Comparison of ENCODE assay signal across 9 cellular contexts in the genomic region with DNA sequence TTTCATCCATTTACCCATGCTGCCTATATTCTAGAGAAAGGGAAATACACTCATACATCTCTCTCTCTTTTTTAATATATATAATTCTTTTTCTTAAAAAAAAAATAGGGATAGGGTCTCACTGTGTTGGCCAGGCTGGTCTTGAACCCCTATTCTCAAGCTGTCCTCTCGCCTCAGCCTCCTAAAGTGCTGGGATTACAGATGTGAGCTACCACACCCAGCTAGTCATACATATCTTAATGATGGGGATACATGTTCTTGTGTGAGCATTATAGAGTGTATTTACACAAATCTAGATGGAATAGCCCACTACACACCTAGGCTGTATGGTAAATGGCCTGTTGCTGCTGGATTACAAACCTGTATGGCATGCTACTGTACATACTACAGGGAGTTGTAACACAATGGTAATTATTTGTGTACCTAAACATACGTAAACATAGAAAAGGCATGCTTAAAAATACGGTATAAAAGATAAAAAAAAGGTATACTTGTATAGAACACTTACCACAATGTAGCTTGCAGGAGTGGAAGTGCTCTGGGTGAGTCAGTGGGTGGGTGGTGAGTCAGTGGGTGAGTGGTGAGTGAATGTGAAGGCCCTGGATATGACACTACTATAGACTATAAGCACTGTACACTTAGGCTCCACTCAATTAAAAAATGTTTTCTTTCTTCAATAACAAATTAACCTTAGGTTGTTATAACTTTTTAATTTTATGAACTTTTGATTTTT.
DNase-seq lines count a peak whose midpoint lies in the region; ATAC-seq and TF ChIP-seq lines count a peak whose summit lies in the region.
"Had no signal": no experiment of that assay in that cellular context is flagged by ENCODE, and none has a peak within 500 bp of the region (broad histone marks: within the 10 kb centered on the region; RNA-seq: fewer than 3 reads in every experiment).

No MANE protein-coding gene starts in this region.

- intact Hi-C loops in ascending aorta (cut with DNase I) (no loop called here), left ventricle myocardium inferior (cut with micrococcal nuclease) (loop anchor here (10.0 kb wide), 1 partner anchor 431 kb away; no protein-coding TSS in a partner anchor)

- no peaks in the 10 kb centered on the region for H3K36me3 ChIP-seq in ascending aorta
- peaks cover 4% of the 10 kb centered on the region for H3K36me3 ChIP-seq in left ventricle myocardium inferior
- H3K36me3 ChIP-seq: vagina had no signal

- no peaks in the 10 kb centered on the region for H3K9me3 ChIP-seq in ascending aorta
- H3K9me3 ChIP-seq in left ventricle myocardium inferior (replicated peaks), result no peaks in the 10 kb centered on the region
- H3K9me3 ChIP-seq: vagina had no signal

- no peaks in the 10 kb centered on the region for H3K27me3 Mint-ChIP-seq in activated CD8-positive, alpha-beta memory T cell treated with anti-CD3 and anti-CD28 coated beads, Interleukin-2, amount 10 ng/mL, durations not matched to agents 7 days and 5 days
- no peaks in the 10 kb centered on the region for H3K27me3 Mint-ChIP-seq in progenitor cell of endocrine pancreas

- no peak overlapping the region for H3K27ac ChIP-seq in ascending aorta
- H3K27ac ChIP-seq in left ventricle myocardium inferior (replicated peaks), result no peak overlapping the region
- H3K27ac ChIP-seq: vagina had no signal

- DNase-seq in HT1080 (ENCODE audit: low read depth) (peak; percentile 94), fibroblast of villous mesenchyme (ENCODE audit: low read depth) (peak; percentile 13), progenitor cell of endocrine pancreas (ENCODE audit: low spot score, unreplicated experiment) (no peak), ascending aorta (ENCODE audit: low spot score in 2 of 2) (no peak), left ventricle myocardium inferior (no peak)
- DNase-seq in activated CD8-positive, alpha-beta memory T cell treated with anti-CD3 and anti-CD28 coated beads, Interleukin-2, amount 10 ng/mL, durations not matched to agents 7 days and 5 days, result peak; percentile 53
- DNase-seq in stimulated activated CD8-positive, alpha-beta memory T cell treated with anti-CD3 and anti-CD28 coated beads, Interleukin-2, amount 100 ng/mL, for 1 hour (ENCODE audit: low read depth in 2 of 2), result peak; percentile 12 to 14

- TF ChIP-seq CTCF in fibroblast of villous mesenchyme (IDR thresholded peaks at IDR 0.05; ENCODE audit: insufficient read depth, low read depth, low read length) (no peak), progenitor cell of endocrine pancreas (IDR thresholded peaks at IDR 0.05; ENCODE audit: unreplicated experiment) (no peak), ascending aorta (IDR thresholded peaks at IDR 0.05) (no peak), left ventricle myocardium inferior (IDR thresholded peaks at IDR 0.05; ENCODE audit: borderline replicate concordance) (no peak)

- ATAC-seq in activated CD8-positive, alpha-beta memory T cell treated with anti-CD3 and anti-CD28 coated beads, Interleukin-2, amount 10 ng/mL, durations not matched to agents 7 days and 5 days, result peak; percentile 76
- ATAC-seq in HG03457 (IDR thresholded peaks at IDR 0.05; ENCODE audit: unreplicated experiment), result no peak

- no peaks in the 10 kb centered on the region for H3K9me3 Mint-ChIP-seq in activated CD8-positive, alpha-beta memory T cell treated with anti-CD3 and anti-CD28 coated beads, Interleukin-2, amount 10 ng/mL, durations not matched to agents 7 days and 5 days (ENCODE audit: low read depth)
- H3K9me3 Mint-ChIP-seq in progenitor cell of endocrine pancreas (ENCODE audit: low read depth), result no peaks in the 10 kb centered on the region

- no peaks in the 10 kb centered on the region for H3K36me3 Mint-ChIP-seq in activated CD8-positive, alpha-beta memory T cell treated with anti-CD3 and anti-CD28 coated beads, Interleukin-2, amount 10 ng/mL, durations not matched to agents 7 days and 5 days
- H3K36me3 Mint-ChIP-seq in progenitor cell of endocrine pancreas (ENCODE audit: insufficient read depth), result no peaks in the 10 kb centered on the region

- H3K4me1 ChIP-seq in ascending aorta (no peaks in the 10 kb centered on the region), left ventricle myocardium inferior (peaks cover 25% of the 10 kb centered on the region)
- H3K4me1 ChIP-seq: vagina had no signal

- H3K4me3 ChIP-seq in fibroblast of villous mesenchyme (ENCODE audit: low read depth, low read length), result no peak overlapping the region
- no peak overlapping the region for H3K4me3 ChIP-seq in ascending aorta
- no peak overlapping the region for H3K4me3 ChIP-seq in left ventricle myocardium inferior
- H3K4me3 ChIP-seq: vagina had no signal

- peaks cover 5% of the 10 kb centered on the region for H3K4me1 Mint-ChIP-seq in activated CD8-positive, alpha-beta memory T cell treated with anti-CD3 and anti-CD28 coated beads, Interleukin-2, amount 10 ng/mL, durations not matched to agents 7 days and 5 days
- H3K4me1 Mint-ChIP-seq in progenitor cell of endocrine pancreas (ENCODE audit: low read depth), result peaks cover 2% of the 10 kb centered on the region

- CTCF ChIA-PET in activated CD8-positive, alpha-beta memory T cell treated with anti-CD3 and anti-CD28 coated beads, Interleukin-2, amount 10 ng/mL, durations not matched to agents 7 days and 5 days (lab: Charles Lee), result interaction anchor here (0.9 kb wide), 2 partner anchors 437 to 450 kb away, joined by 3 read pairs; no protein-coding TSS in a partner anchor

- H3K4me3 Mint-ChIP-seq in activated CD8-positive, alpha-beta memory T cell treated with anti-CD3 and anti-CD28 coated beads, Interleukin-2, amount 10 ng/mL, durations not matched to agents 7 days and 5 days, result no peak overlapping the region
- H3K4me3 Mint-ChIP-seq in progenitor cell of endocrine pancreas (ENCODE audit: low read depth), result no peak overlapping the region

- H3K27ac Mint-ChIP-seq in activated CD8-positive, alpha-beta memory T cell treated with anti-CD3 and anti-CD28 coated beads, Interleukin-2, amount 10 ng/mL, durations not matched to agents 7 days and 5 days, result no peak overlapping the region
- H3K27ac Mint-ChIP-seq in progenitor cell of endocrine pancreas, result no peak overlapping the region

- no peaks in the 10 kb centered on the region for H3K27me3 ChIP-seq in ascending aorta
- no peaks in the 10 kb centered on the region for H3K27me3 ChIP-seq in left ventricle myocardium inferior (ENCODE audit: low read depth)
- H3K27me3 ChIP-seq: vagina had no signal

Comparison
In these comparisons a context has a peak if more than half of its experiments do, and no peak if none do; other contexts are left out.
1. DNase-seq: peak in HT1080 (single experiment), activated CD8-positive, alpha-beta memory T cell treated with anti-CD3 and anti-CD28 coated beads, Interleukin-2, amount 10 ng/mL, durations not matched to agents 7 days and 5 days (single experiment), fibroblast of villous mesenchyme (single experiment) and stimulated activated CD8-positive, alpha-beta memory T cell treated with anti-CD3 and anti-CD28 coated beads, Interleukin-2, amount 100 ng/mL, for 1 hour (2 of 2); none in progenitor cell of endocrine pancreas (single experiment), ascending aorta (0 of 2) and left ventricle myocardium inferior (single experiment).